8 cellular contexts compared by ENCODE assay signal in genomic region chr15:31397851-31398661, GRCh38.
DNase-seq lines count a peak whose midpoint lies in the region; ATAC-seq and TF ChIP-seq lines count a peak whose summit lies in the region.

No MANE protein-coding gene starts in this region.

- no peak overlapping the region for H3K9ac ChIP-seq in BLaER1

- no peak for TF ChIP-seq CTCF in breast epithelium (IDR thresholded peaks at IDR 0.05)
- TF ChIP-seq CTCF in mucosa of descending colon (IDR thresholded peaks at IDR 0.05) = no peak

- H3K9me3 ChIP-seq in BLaER1 = no peaks in the 10 kb centered on the region
- no peaks in the 10 kb centered on the region for H3K9me3 ChIP-seq in breast epithelium
- H3K9me3 ChIP-seq in mucosa of descending colon = no peaks in the 10 kb centered on the region

- H4K20me1 ChIP-seq in BLaER1 = 0 out of 2 replicates have a peak, but pooled peaks cover 4% of the 10 kb centered on the region

- H3K36me3 ChIP-seq in BLaER1 = no peaks in the 10 kb centered on the region
- H3K36me3 ChIP-seq in breast epithelium = no peaks in the 10 kb centered on the region
- no peaks in the 10 kb centered on the region for H3K36me3 ChIP-seq in mucosa of descending colon (ENCODE audit: low read depth)

- H3K4me1 ChIP-seq in BLaER1 (peaks cover 62% of the 10 kb centered on the region), breast epithelium (peaks cover 7 to 17% of the 10 kb centered on the region in 2 donors), mucosa of descending colon (ENCODE audit: low read depth) (peaks cover 24% of the 10 kb centered on the region)

- ATAC-seq in mucosa of descending colon (no peak), HG02571 (IDR thresholded peaks at IDR 0.05; ENCODE audit: unreplicated experiment) (no peak), HG03280 (IDR thresholded peaks at IDR 0.05; ENCODE audit: unreplicated experiment) (no peak)

- H3K4me3 ChIP-seq in BLaER1 = no peak overlapping the region; the same call in 1 of the 2 replicates
- H3K4me3 ChIP-seq in breast epithelium = no peak overlapping the region
- no peak overlapping the region for H3K4me3 ChIP-seq in mucosa of descending colon

- intact Hi-C loops in breast epithelium (cut with DNase I; ENCODE audit: low total_unique reads) (loop anchor here (10.0 kb wide), 1 partner anchor 73 kb away; the partner anchor contains the start of gene KLF13), mucosa of descending colon (cut with DNase I, micrococcal nuclease) (loop anchor here in 1 of 2 donors (10.0 kb wide), 1 partner anchor 63 kb away; no protein-coding TSS in a partner anchor)

- H3K4me2 ChIP-seq in BLaER1 = peak overlapping the region; percentile 83

- DNase-seq in NCI-H1436 (lab: John Stamatoyannopoulos, UW) (peak; percentile 52), breast epithelium (ENCODE audit: low spot score in 2 of 2) (peak in 1 of 2 donors; percentile 73), mucosa of descending colon (peak in 2 of 3 donors; percentile 47 to 50), COLO829 (ENCODE audit: low spot score) (no peak), NCI-H187 treated with DMSO at 0.1 percent for 48 hours (lab: John Stamatoyannopoulos, UW) (no peak)

- no peak for TF ChIP-seq POLR2A in breast epithelium (IDR thresholded peaks at IDR 0.05)

- H3K27me3 ChIP-seq in BLaER1 (peaks cover 9% of the 10 kb centered on the region), breast epithelium (no peaks in the 10 kb centered on the region)

- H3K27ac ChIP-seq in BLaER1 (peak overlapping the region; percentile 49; the same call in 1 of the 2 replicates), breast epithelium (peak overlapping the region; percentile 81 to 86)

Comparison
In these comparisons a context has a peak if more than half of its experiments do, and no peak if none do; other contexts are left out.
1. DNase-seq: peak in NCI-H1436 (single experiment) and mucosa of descending colon (2 of 3); none in COLO829 (single experiment) and NCI-H187 treated with DMSO at 0.1 percent for 48 hours (single experiment).